Comparison of ENCODE assay signal across 9 cellular contexts in genomic region chr1:52424238-52424637, GRCh38. TPM values are rescaled to one million over a fixed set of nuclear protein-coding genes. Genes with fewer than 3 reads are reported as not detected.
A peak's percentile ranks its signal among the peaks of the same experiment; 100 is the strongest.
DNase-seq lines count a peak whose midpoint lies in the region; ATAC-seq and TF ChIP-seq lines count a peak whose summit lies in the region.
"Had no signal": no experiment of that assay in that cellular context is flagged by ENCODE, and none has a peak within 500 bp of the region (broad histone marks: within the 10 kb centered on the region; RNA-seq: fewer than 3 reads in every experiment).

No MANE protein-coding gene starts in this region.

- no peaks in the 10 kb centered on the region for H3K9me3 Mint-ChIP-seq in stimulated activated effector memory CD8-positive, alpha-beta T cell treated with anti-CD3 and anti-CD28 coated beads, Interleukin-12 subunit alpha, Interleukin-12 subunit beta, amount 100 ng/mL, for 72 hours

- H3K27ac ChIP-seq in sigmoid colon: no peak overlapping the region
- H3K27ac ChIP-seq: right lobe of liver had no signal

- TF ChIP-seq EP300 in sigmoid colon (IDR thresholded peaks at IDR 0.05): no peak

- H3K27ac Mint-ChIP-seq in stimulated activated effector memory CD8-positive, alpha-beta T cell treated with anti-CD3 and anti-CD28 coated beads, Interleukin-12 subunit alpha, Interleukin-12 subunit beta, amount 100 ng/mL, for 72 hours: peak overlapping the region; percentile 87

- peak; percentile 21 for DNase-seq in activated naive CD4-positive, alpha-beta T cell treated with Interleukin-2 at 50 U/mL for 16 hours
- DNase-seq in activated naive CD4-positive, alpha-beta T cell (lab: John Stamatoyannopoulos, UW): no peak
- DNase-seq in SKM-1 (lab: John Stamatoyannopoulos, UW; ENCODE audit: unreplicated experiment) (peak; percentile 54), amniotic epithelial cell (ENCODE audit: low read depth) (peak; percentile 18), sigmoid colon (no peak), superior temporal gyrus (ENCODE audit: extremely low spot score) (no peak), NCI-H1105 (lab: John Stamatoyannopoulos, UW) (no peak)
- DNase-seq in stimulated activated effector memory CD8-positive, alpha-beta T cell treated with anti-CD3 and anti-CD28 coated beads, Interleukin-12 subunit alpha, Interleukin-12 subunit beta, amount 100 ng/mL, for 72 hours (ENCODE audit: low spot score in 2 of 2): no peak
- DNase-seq: right lobe of liver had no signal

- ATAC-seq in stimulated activated effector memory CD8-positive, alpha-beta T cell treated with anti-CD3 and anti-CD28 coated beads, Interleukin-12 subunit alpha, Interleukin-12 subunit beta, amount 100 ng/mL, for 72 hours: peak; percentile 93

- peak overlapping the region; percentile 48 for H3K4me3 Mint-ChIP-seq in stimulated activated effector memory CD8-positive, alpha-beta T cell treated with anti-CD3 and anti-CD28 coated beads, Interleukin-12 subunit alpha, Interleukin-12 subunit beta, amount 100 ng/mL, for 72 hours

- no peak for TF ChIP-seq POLR2A in sigmoid colon (IDR thresholded peaks at IDR 0.05)

- intact Hi-C loops in sigmoid colon (cut with DNase I): no loop called here

- no peaks in the 10 kb centered on the region for H3K27me3 ChIP-seq in sigmoid colon
- H3K27me3 ChIP-seq: right lobe of liver had no signal

- H3K9me3 ChIP-seq in sigmoid colon: no peaks in the 10 kb centered on the region
- H3K9me3 ChIP-seq: right lobe of liver had no signal

- no peaks in the 10 kb centered on the region for H3K4me1 ChIP-seq in sigmoid colon
- H3K4me1 ChIP-seq: right lobe of liver had no signal

- H3K4me3 ChIP-seq in sigmoid colon: no peak overlapping the region
- H3K4me3 ChIP-seq: right lobe of liver had no signal

- peaks cover 72% of the 10 kb centered on the region for H3K36me3 Mint-ChIP-seq in stimulated activated effector memory CD8-positive, alpha-beta T cell treated with anti-CD3 and anti-CD28 coated beads, Interleukin-12 subunit alpha, Interleukin-12 subunit beta, amount 100 ng/mL, for 72 hours

- peaks cover 6 to 72% (median 6%) of the 10 kb centered on the region in 4 donors for H3K36me3 ChIP-seq in sigmoid colon

- H3K4me1 Mint-ChIP-seq in stimulated activated effector memory CD8-positive, alpha-beta T cell treated with anti-CD3 and anti-CD28 coated beads, Interleukin-12 subunit alpha, Interleukin-12 subunit beta, amount 100 ng/mL, for 72 hours: peaks cover 23% of the 10 kb centered on the region

- TF ChIP-seq CTCF in sigmoid colon (IDR thresholded peaks at IDR 0.05): no peak

RNA-seq across cellular contexts. Expression of gene PRPF38A, which starts 19.8 kb away (rescaled TPM):
- 10 to 100 TPM; 12.4 to 20.0 (median 17.5) TPM for total RNA-seq in sigmoid colon
- polyA plus RNA-seq in sigmoid colon: 10 to 100 TPM; 17.8 to 29.8 (median 22.2) TPM

RNA-seq across cellular contexts. Expression of gene ORC1, which starts 20.0 kb away (rescaled TPM):
- under 1 TPM in 2 of 4 donors, not detected in 2; 0.36 to 0.95 TPM for total RNA-seq in sigmoid colon
- polyA plus RNA-seq in sigmoid colon: 1 to 10 TPM; 1.2 to 6.1 (median 1.8) TPM

RNA-seq across cellular contexts. Expression of gene CC2D1B, which starts 58.2 kb away (rescaled TPM):
- total RNA-seq in sigmoid colon: 10 to 100 TPM; 15.6 to 20.8 (median 18.2) TPM
- polyA plus RNA-seq in sigmoid colon: 10 to 100 TPM; 14.4 to 26.2 (median 19.2) TPM

Comparison
In these comparisons a context has a peak if more than half of its experiments do, and no peak if none do; other contexts are left out.
1. DNase-seq: peak in activated naive CD4-positive, alpha-beta T cell treated with Interleukin-2 at 50 U/mL for 16 hours (single experiment), SKM-1 (single experiment) and amniotic epithelial cell (single experiment); none in activated naive CD4-positive, alpha-beta T cell (0 of 4), stimulated activated effector memory CD8-positive, alpha-beta T cell treated with anti-CD3 and anti-CD28 coated beads, Interleukin-12 subunit alpha, Interleukin-12 subunit beta, amount 100 ng/mL, for 72 hours (0 of 2), sigmoid colon (single experiment), superior temporal gyrus (single experiment) and NCI-H1105 (single experiment).